8 cellular contexts compared by ENCODE assay signal in genomic region chr5:115377468-115378217, GRCh38.
DNase-seq lines count a peak whose midpoint lies in the region; ATAC-seq and TF ChIP-seq lines count a peak whose summit lies in the region.

No MANE protein-coding gene starts in this region.

- peak overlapping the region in 7 of 59 donors; percentile 1 to 63 (median 24) for H3K27ac ChIP-seq in dorsolateral prefrontal cortex

- intact Hi-C loops in dorsolateral prefrontal cortex (cut with DNase I): loop anchor here in 1 of 2 donors (5.0 kb wide), 1 partner anchor 210 kb away; no protein-coding TSS in a partner anchor

- peak; percentile 40 for ATAC-seq in GM19467 (IDR thresholded peaks at IDR 0.05; ENCODE audit: unreplicated experiment)

- H3K4me3 ChIP-seq in dorsolateral prefrontal cortex: peak overlapping the region in 4 of 59 donors; percentile 2 to 20 (median 10)

- TF ChIP-seq CTCF in dorsolateral prefrontal cortex (IDR thresholded peaks at IDR 0.05 in 54 of 56, conservative IDR thresholded peaks at IDR 0.05 in 2 of 56; ENCODE audit: low read depth in 1 of 56, partially characterized antibody in 56 of 56): peak in 36 of 56 donors; percentile 8 to 54 (median 30)

- in situ Hi-C loops in Caki2 (cut with HindIII; ENCODE audit: low pct_unique_long_range_greater_than_20kb, low sequenced_read_pairs): no loop called here

- no peaks in the 10 kb centered on the region for H3K27me3 ChIP-seq in dorsolateral prefrontal cortex

- DNase-seq in Caki2 (ENCODE audit: low read depth) (peak; percentile 67), HPDE6-E6E7 (ENCODE audit: extremely low spot score) (peak; percentile 57), dorsolateral prefrontal cortex (no peak), pons (ENCODE audit: low spot score) (peak; percentile 57), NCI-H446 (lab: John Stamatoyannopoulos, UW) (no peak), NCI-H774 (lab: John Stamatoyannopoulos, UW) (no peak)
- no peak for DNase-seq in central memory CD4-positive, alpha-beta T cell

Comparison
In these comparisons a context has a peak if more than half of its experiments do, and no peak if none do; other contexts are left out.
1. DNase-seq: peak in Caki2 (single experiment), HPDE6-E6E7 (single experiment) and pons (single experiment); none in dorsolateral prefrontal cortex (0 of 10), NCI-H446 (0 of 2), central memory CD4-positive, alpha-beta T cell (single experiment) and NCI-H774 (single experiment).